Comparison of ENCODE assay signal across 17 cellular contexts in the genomic region with DNA sequence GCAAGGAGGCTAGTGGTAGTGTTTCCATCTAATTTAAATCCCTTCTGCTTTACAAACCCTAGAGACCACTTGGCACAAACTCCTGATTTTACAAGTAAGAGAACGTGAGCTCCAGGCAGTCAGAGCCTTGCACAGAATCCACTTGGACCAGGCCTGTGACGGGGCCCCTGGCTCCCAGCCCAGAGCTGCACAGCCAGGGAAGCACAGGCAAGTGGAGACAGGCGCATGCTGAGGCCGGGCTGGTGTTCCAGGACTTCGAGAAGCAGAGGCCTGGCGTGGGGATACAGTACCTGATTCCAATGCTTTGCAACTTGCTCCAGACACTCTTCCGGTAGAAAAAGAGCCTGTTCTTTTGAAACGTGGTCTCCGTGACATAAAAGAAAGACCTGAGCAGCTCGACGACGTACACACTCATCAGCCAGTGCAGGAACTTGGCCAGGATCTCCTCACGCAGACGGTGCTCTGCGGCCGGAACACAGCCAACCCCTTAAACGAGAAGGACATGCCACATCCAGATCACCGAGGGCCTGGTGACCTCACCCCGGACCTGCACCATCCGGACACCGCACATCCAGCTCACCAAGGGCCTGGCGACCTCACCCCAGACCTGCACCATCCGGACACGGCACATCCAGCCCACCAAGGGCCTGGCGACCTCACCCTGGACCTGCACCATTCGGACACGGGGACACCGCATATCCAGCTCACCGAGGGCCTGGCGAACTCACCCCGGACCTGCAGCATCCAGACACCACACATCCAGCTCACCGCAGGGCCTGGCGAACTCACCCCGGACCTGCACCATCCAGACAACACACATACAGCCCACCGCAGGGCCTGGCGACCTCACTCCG. TPM values are rescaled to one million over a fixed set of nuclear protein-coding genes. Genes with fewer than 3 reads are reported as not detected.
DNase-seq lines count a peak whose midpoint lies in the region; ATAC-seq, FAIRE-seq and TF ChIP-seq lines count a peak whose summit lies in the region.
"Had no signal": no experiment of that assay in that cellular context is flagged by ENCODE, and none has a peak within 500 bp of the region (broad histone marks: within the 10 kb centered on the region; RNA-seq: fewer than 3 reads in every experiment).

No MANE protein-coding gene starts in this region.

- FAIRE-seq in kidney (lab: Jason Lieb, UNC) = no peak

- 78% methylated on average over 37 of the region's 37 CpGs for WGBS in aorta, 2 donors

- H3K4me1 ChIP-seq in kidney (ENCODE audit: control insufficient read depth in 1 of 2, insufficient read depth in 1 of 2, low read depth in 1 of 2, low read length in 2 of 2) (no peaks in the 10 kb centered on the region), aorta (ENCODE audit: control insufficient read depth in 1 of 2, insufficient read depth in 2 of 2, low read length in 2 of 2) (no peaks in the 10 kb centered on the region)

- H3K27me3 ChIP-seq in aorta (ENCODE audit: control insufficient read depth in 1 of 2, insufficient read depth in 2 of 2, low read length in 1 of 2) = no peaks in the 10 kb centered on the region
- H3K27me3 ChIP-seq: ovary had no signal

- no peaks in the 10 kb centered on the region for H3K36me3 ChIP-seq in kidney (ENCODE audit: control insufficient read depth in 1 of 2, insufficient read depth in 2 of 2, low read length in 2 of 2)
- H3K36me3 ChIP-seq in aorta (ENCODE audit: control insufficient read depth in 1 of 2, insufficient read depth in 2 of 2, low read length in 1 of 2) = no peaks in the 10 kb centered on the region
- H3K36me3 ChIP-seq: ovary, WERI-Rb-1 had no signal

- no peak overlapping the region for H3K9ac ChIP-seq in kidney (ENCODE audit: low read length in 2 of 2)

- no peaks in the 10 kb centered on the region for H3K4me1 Mint-ChIP-seq in activated naive CD8-positive, alpha-beta T cell treated with anti-CD3 and anti-CD28 coated beads, Interleukin-2, amount 10 ng/mL, durations not matched to agents 7 days and 5 days
- no peaks in the 10 kb centered on the region for H3K4me1 Mint-ChIP-seq in activated naive CD8-positive, alpha-beta T cell treated with anti-CD3 and anti-CD28 coated beads for 36 hours
- H3K4me1 Mint-ChIP-seq: mesothelial cell of epicardium had no signal

- H3K4me3 Mint-ChIP-seq in activated naive CD8-positive, alpha-beta T cell treated with anti-CD3 and anti-CD28 coated beads, Interleukin-2, amount 10 ng/mL, durations not matched to agents 7 days and 5 days = no peak overlapping the region
- H3K4me3 Mint-ChIP-seq in activated naive CD8-positive, alpha-beta T cell treated with anti-CD3 and anti-CD28 coated beads for 36 hours = no peak overlapping the region
- H3K4me3 Mint-ChIP-seq: dendritic cell treated with granulocyte-macrophage colony-stimulating factor and Interleukin-4, amounts not matched to agents 40 ng/mL and 50 ng/mL, for 4 days; mesothelial cell of epicardium had no signal

- no peak for ATAC-seq in activated naive CD8-positive, alpha-beta T cell treated with anti-CD3 and anti-CD28 coated beads, Interleukin-2, amount 10 ng/mL, durations not matched to agents 7 days and 5 days (ENCODE audit: low read depth)
- ATAC-seq in aorta (ENCODE audit: low FRiP score) = no peak

- TF ChIP-seq CTCF in WI38 (IDR thresholded peaks at IDR 0.05; ENCODE audit: low read depth, low read length) = no peak
- no peak for TF ChIP-seq CTCF in kidney (IDR thresholded peaks at IDR 0.05; ENCODE audit: borderline replicate concordance, extremely low read depth, insufficient read depth)

- no peak overlapping the region for H3K27ac Mint-ChIP-seq in activated naive CD8-positive, alpha-beta T cell treated with anti-CD3 and anti-CD28 coated beads, Interleukin-2, amount 10 ng/mL, durations not matched to agents 7 days and 5 days
- no peak overlapping the region for H3K27ac Mint-ChIP-seq in activated naive CD8-positive, alpha-beta T cell treated with anti-CD3 and anti-CD28 coated beads for 36 hours
- H3K27ac Mint-ChIP-seq: dendritic cell treated with granulocyte-macrophage colony-stimulating factor and Interleukin-4, amounts not matched to agents 40 ng/mL and 50 ng/mL, for 4 days; mesothelial cell of epicardium had no signal

- peaks cover 2% of the 10 kb centered on the region for H3K36me3 Mint-ChIP-seq in activated naive CD8-positive, alpha-beta T cell treated with anti-CD3 and anti-CD28 coated beads, Interleukin-2, amount 10 ng/mL, durations not matched to agents 7 days and 5 days
- H3K36me3 Mint-ChIP-seq in activated naive CD8-positive, alpha-beta T cell treated with anti-CD3 and anti-CD28 coated beads for 36 hours = peaks cover 12% of the 10 kb centered on the region
- H3K36me3 Mint-ChIP-seq: mesothelial cell of epicardium had no signal

- POLR2A ChIA-PET in activated naive CD8-positive, alpha-beta T cell treated with anti-CD3 and anti-CD28 coated beads, Interleukin-2, amount 10 ng/mL, durations not matched to agents 7 days and 5 days (lab: Charles Lee) = no interaction called here

- H3K27ac ChIP-seq in kidney (ENCODE audit: low read depth in 2 of 2, low read length in 2 of 2) (no peak overlapping the region), aorta (ENCODE audit: low read depth in 1 of 2, low read length in 2 of 2) (no peak overlapping the region)
- H3K27ac ChIP-seq: ovary, WERI-Rb-1 had no signal

- intact Hi-C loops in kidney (cut with DNase I) = no loop called here
- intact Hi-C loops in aorta (cut with DNase I) = no loop called here

- no peaks in the 10 kb centered on the region for H3K27me3 Mint-ChIP-seq in activated naive CD8-positive, alpha-beta T cell treated with anti-CD3 and anti-CD28 coated beads, Interleukin-2, amount 10 ng/mL, durations not matched to agents 7 days and 5 days
- no peaks in the 10 kb centered on the region for H3K27me3 Mint-ChIP-seq in activated naive CD8-positive, alpha-beta T cell treated with anti-CD3 and anti-CD28 coated beads for 36 hours
- H3K27me3 Mint-ChIP-seq: dendritic cell treated with granulocyte-macrophage colony-stimulating factor and Interleukin-4, amounts not matched to agents 40 ng/mL and 50 ng/mL, for 4 days had no signal

- peak; percentile 24 for DNase-seq in activated naive CD8-positive, alpha-beta T cell treated with anti-CD3 and anti-CD28 coated beads, Interleukin-2, amount 10 ng/mL, durations not matched to agents 7 days and 5 days
- no peak for DNase-seq in activated naive CD8-positive, alpha-beta T cell treated with anti-CD3 and anti-CD28 coated beads for 36 hours
- DNase-seq in kidney (peak; percentile 46), aorta (peak; percentile 26 to 54), hippocampal formation (lab: John Stamatoyannopoulos, UW) (no peak), AG20443 (ENCODE audit: low spot score) (no peak), NCI-H2081 (lab: John Stamatoyannopoulos, UW) (no peak)
- DNase-seq: activated CD8-positive, alpha-beta memory T cell treated with anti-CD3 and anti-CD28 coated beads, Interleukin-2, amount 50 U/mL, for 4 hours; NCI-H226; OCI-M1; SW 1271; WERI-Rb-1 had no signal

- H3K4me3 ChIP-seq in WI38 (ENCODE audit: low read depth, low read length) (peak overlapping the region; percentile 66), kidney (ENCODE audit: low read length in 2 of 2) (no peak overlapping the region), aorta (ENCODE audit: low read length in 2 of 2) (no peak overlapping the region)
- H3K4me3 ChIP-seq: ovary had no signal

- H3K9me3 Mint-ChIP-seq in activated naive CD8-positive, alpha-beta T cell treated with anti-CD3 and anti-CD28 coated beads, Interleukin-2, amount 10 ng/mL, durations not matched to agents 7 days and 5 days = peaks cover 4% of the 10 kb centered on the region
- H3K9me3 Mint-ChIP-seq in activated naive CD8-positive, alpha-beta T cell treated with anti-CD3 and anti-CD28 coated beads for 36 hours = no peaks in the 10 kb centered on the region
- H3K9me3 Mint-ChIP-seq: mesothelial cell of epicardium had no signal

- H3K9me3 ChIP-seq in kidney (ENCODE audit: control insufficient read depth in 1 of 2, low read length in 2 of 2) (peaks cover 0 to 7% of the 10 kb centered on the region in 2 donors), aorta (ENCODE audit: control insufficient read depth, low read length) (no peaks in the 10 kb centered on the region)
- H3K9me3 ChIP-seq: ovary had no signal

RNA-seq across cellular contexts. Expression of a gene that starts 12.5 kb away (rescaled TPM):
- under 1 TPM in 1 of 2 experiments, not detected in 1; 0.36 TPM for total RNA-seq in activated naive CD8-positive, alpha-beta T cell treated with anti-CD3 and anti-CD28 coated beads, Interleukin-2, amount 10 ng/mL, durations not matched to agents 7 days and 5 days
- 1 to 10 TPM; 6.0 to 6.2 TPM for total RNA-seq in activated naive CD8-positive, alpha-beta T cell treated with anti-CD3 and anti-CD28 coated beads for 36 hours
- total RNA-seq in kidney (0.91 TPM), aorta (not detected)
- polyA plus RNA-seq in kidney (ENCODE audit: insufficient read depth, low read depth, low replicate concordance) (not detected), aorta (not detected)
- polyA plus RNA-seq: ovary had no signal

RNA-seq across cellular contexts. Expression of a gene that starts 57.2 kb away (rescaled TPM):
- not detected for total RNA-seq in activated naive CD8-positive, alpha-beta T cell treated with anti-CD3 and anti-CD28 coated beads, Interleukin-2, amount 10 ng/mL, durations not matched to agents 7 days and 5 days
- total RNA-seq in activated naive CD8-positive, alpha-beta T cell treated with anti-CD3 and anti-CD28 coated beads for 36 hours = not detected
- total RNA-seq in kidney (not detected), aorta (not detected)
- polyA plus RNA-seq in kidney (ENCODE audit: insufficient read depth, low read depth, low replicate concordance) (1.5 TPM), aorta (not detected)
- total RNA-seq: mesothelial cell of epicardium, ovary had no signal
- polyA plus RNA-seq: adipose tissue, ovary had no signal

Comparison
In these comparisons a context has a peak if more than half of its experiments do, and no peak if none do; other contexts are left out.
1. DNase-seq: peak in activated naive CD8-positive, alpha-beta T cell treated with anti-CD3 and anti-CD28 coated beads, Interleukin-2, amount 10 ng/mL, durations not matched to agents 7 days and 5 days (single experiment), kidney (single experiment) and aorta (2 of 2); none in activated naive CD8-positive, alpha-beta T cell treated with anti-CD3 and anti-CD28 coated beads for 36 hours (single experiment), hippocampal formation (0 of 2), AG20443 (single experiment) and NCI-H2081 (0 of 2).